In genomic region chr22:36580371-36580770, GRCh38 we compare ENCODE assay signal across 23 cellular contexts.
"Had no signal": no experiment of that assay in that cellular context is flagged by ENCODE, and none has a peak within 500 bp of the region (broad histone marks: within the 10 kb centered on the region; RNA-seq: fewer than 3 reads in every experiment).

No MANE protein-coding gene starts in this region.

- H3K36me3 ChIP-seq: colonic mucosa, esophagus muscularis mucosa, gastroesophageal sphincter, heart left ventricle, left lung, lower lobe of right lung had no signal

- H3K4me3 ChIP-seq: colonic mucosa, esophagus muscularis mucosa, gastroesophageal sphincter, heart left ventricle, hepatocyte, left lung, lower lobe of right lung, mucosa of descending colon had no signal

- H3K4me1 Mint-ChIP-seq: immature natural killer cell, naive B cell had no signal

- FAIRE-seq: endothelial cell of umbilical vein, frontal cortex had no signal

- H3K27ac ChIP-seq: colonic mucosa, esophagus muscularis mucosa, foreskin keratinocyte, gastroesophageal sphincter, heart left ventricle, hepatocyte, left lung, lower lobe of right lung had no signal

- H3K4me3 Mint-ChIP-seq: dendritic cell treated with granulocyte-macrophage colony-stimulating factor and Interleukin-4, amounts not matched to agents 40 ng/mL and 50 ng/mL, for 4 days; effector memory CD8-positive, alpha-beta T cell; immature natural killer cell; mesothelial cell of epicardium; naive B cell had no signal

- H3K36me3 Mint-ChIP-seq: immature natural killer cell, mesothelial cell of epicardium had no signal

- H3K4me1 ChIP-seq: colonic mucosa, esophagus muscularis mucosa, gastroesophageal sphincter, heart left ventricle, left lung, lower lobe of right lung had no signal

- H2AFZ ChIP-seq: hepatocyte had no signal

- H3K27me3 ChIP-seq: colonic mucosa had no signal

- ATAC-seq: effector memory CD8-positive, alpha-beta T cell; foreskin keratinocyte; gastroesophageal sphincter; heart left ventricle; left cardiac atrium; left lung; left ventricle myocardium superior; lower lobe of right lung; mucosa of descending colon had no signal

- H3K27ac Mint-ChIP-seq: dendritic cell treated with granulocyte-macrophage colony-stimulating factor and Interleukin-4, amounts not matched to agents 40 ng/mL and 50 ng/mL, for 4 days; effector memory CD8-positive, alpha-beta T cell; immature natural killer cell; mesothelial cell of epicardium had no signal

- H3K4me2 ChIP-seq: hepatocyte had no signal

- H3K79me2 ChIP-seq: hepatocyte had no signal

- H3K9me3 Mint-ChIP-seq: dendritic cell treated with granulocyte-macrophage colony-stimulating factor and Interleukin-4, amounts not matched to agents 40 ng/mL and 50 ng/mL, for 4 days; effector memory CD8-positive, alpha-beta T cell; immature natural killer cell; mesothelial cell of epicardium; naive B cell had no signal

- H3K9me3 ChIP-seq: colonic mucosa, esophagus muscularis mucosa, gastroesophageal sphincter, heart left ventricle, left lung, lower lobe of right lung, mucosa of descending colon had no signal

- DNase-seq: colonic mucosa; cortex of kidney; effector CD8-positive, alpha-beta T cell; effector memory CD8-positive, alpha-beta T cell; foreskin keratinocyte; hypothalamus; immature natural killer cell; islet precursor cell; left cardiac atrium; left lung; left ventricle myocardium superior; mesenchymal stem cell; mucosa of descending colon; naive B cell had no signal
